20 cellular contexts compared by ENCODE assay signal in genomic region chr18:39519741-39520140, GRCh38.
DNase-seq lines count a peak whose midpoint lies in the region; ATAC-seq, FAIRE-seq and TF ChIP-seq lines count a peak whose summit lies in the region.
"Had no signal": no experiment of that assay in that cellular context is flagged by ENCODE, and none has a peak within 500 bp of the region (broad histone marks: within the 10 kb centered on the region; RNA-seq: fewer than 3 reads in every experiment).

No MANE protein-coding gene starts in this region.

- H3K4me3 ChIP-seq in HCT116 (replicated peaks in 1 of 2; ENCODE audit: low read depth in 1 of 2, low read length in 2 of 2), result 0 out of 4 replicates have a peak overlapping the region, but pooled peaks of 1 of the 2 experiments have one; percentile 3
- H3K4me3 ChIP-seq in trophoblast cell (ENCODE audit: low read depth, low read length), result no peak overlapping the region
- H3K4me3 ChIP-seq in small intestine (ENCODE audit: low read depth in 1 of 2, low read length in 2 of 2), result no peak overlapping the region
- H3K4me3 ChIP-seq: GM12878, GM23338 had no signal

- H3K27me3 Mint-ChIP-seq in Calu3 (ENCODE audit: unreplicated experiment), result no peaks in the 10 kb centered on the region
- H3K27me3 Mint-ChIP-seq: CD4-positive, alpha-beta memory T cell had no signal

- H3K14ac ChIP-seq in trophoblast cell (ENCODE audit: low read length), result no peak overlapping the region

- H3K23ac ChIP-seq in trophoblast cell (ENCODE audit: low read length), result no peak overlapping the region

- H3K79me2 ChIP-seq in HCT116 (ENCODE audit: insufficient read depth, low read length) (no peaks in the 10 kb centered on the region), trophoblast cell (ENCODE audit: control insufficient read depth, insufficient read depth, low read length, poor library complexity) (no peaks in the 10 kb centered on the region)

- CTCF ChIA-PET in Calu3 (lab: Charles Lee), result no interaction called here
- CTCF ChIA-PET in HCT116 (lab: Charles Lee), result no interaction called here

- H3K27ac ChIP-seq in HCT116 (ENCODE audit: low read depth, low read length) (no peak overlapping the region), trophoblast cell (ENCODE audit: low read depth, low read length) (peak overlapping the region; percentile 70), small intestine (ENCODE audit: low read depth in 1 of 2, low read length in 1 of 2) (no peak overlapping the region)

- TF ChIP-seq CTCF in Calu3 (IDR thresholded peaks at IDR 0.05; ENCODE audit: unreplicated experiment) (no peak), HCT116 (IDR thresholded peaks at IDR 0.05 in 2 of 3, conservative IDR thresholded peaks at IDR 0.05 in 1 of 3; ENCODE audit: borderline replicate concordance in 1 of 3, insufficient read depth in 1 of 3, low read depth in 2 of 3, low read length in 2 of 3) (no peak)

- POLR2A ChIA-PET in HCT116 (lab: Charles Lee), result no interaction called here

- H3K4me2 ChIP-seq in HCT116 (ENCODE audit: low read length), result peak overlapping the region; percentile 34
- peak overlapping the region; percentile 38 for H3K4me2 ChIP-seq in trophoblast cell (ENCODE audit: low read length)
- H3K4me2 ChIP-seq: GM23338 had no signal

- no peaks in the 10 kb centered on the region for H3K36me3 Mint-ChIP-seq in Calu3 (ENCODE audit: insufficient read depth, unreplicated experiment)
- H3K36me3 Mint-ChIP-seq: CD4-positive, alpha-beta memory T cell had no signal

- H3K9ac ChIP-seq in HCT116 (ENCODE audit: low read length) (no peak overlapping the region), trophoblast cell (ENCODE audit: low read length) (no peak overlapping the region)

- TF ChIP-seq POLR2A in HCT116 (IDR thresholded peaks at IDR 0.05; ENCODE audit: borderline replicate concordance, extremely low read depth, insufficient read depth, insufficient read length), result no peak

- H4K91ac ChIP-seq in trophoblast cell (ENCODE audit: low read depth, low read length), result no peak overlapping the region

- no peak for TF ChIP-seq RAD21 in HCT116 (IDR thresholded peaks at IDR 0.05; ENCODE audit: low read depth)

- no peak for FAIRE-seq in small intestine (lab: Jason Lieb, UNC)
- FAIRE-seq: D721Med, GM12878 had no signal

- no peak overlapping the region for H3K4ac ChIP-seq in trophoblast cell (ENCODE audit: low read depth, low read length)

- H3K27me3 ChIP-seq in HCT116 (ENCODE audit: insufficient read depth, low read length), result no peaks in the 10 kb centered on the region
- H3K27me3 ChIP-seq in trophoblast cell (ENCODE audit: insufficient read depth, low read length), result no peaks in the 10 kb centered on the region
- H3K27me3 ChIP-seq in small intestine (ENCODE audit: control insufficient read depth in 2 of 2, insufficient read depth in 2 of 2, low read length in 2 of 2), result no peaks in the 10 kb centered on the region

- H3K4me1 ChIP-seq in HCT116 (ENCODE audit: control insufficient read depth in 1 of 2, insufficient read depth in 2 of 2, low read length in 2 of 2) (peaks cover 18 to 51% of the 10 kb centered on the region in 2 experiments), trophoblast cell (ENCODE audit: control insufficient read depth in 1 of 2, insufficient read depth in 2 of 2, low read length in 2 of 2) (peaks cover 1 to 9% of the 10 kb centered on the region in 2 experiments), small intestine (ENCODE audit: control insufficient read depth in 2 of 2, insufficient read depth in 1 of 2, low read depth in 1 of 2, low read length in 1 of 2) (no peaks in the 10 kb centered on the region)

- H3K9me3 Mint-ChIP-seq in Calu3 (ENCODE audit: low read depth, unreplicated experiment), result no peaks in the 10 kb centered on the region
- H3K9me3 Mint-ChIP-seq: GM23338, H9, HFFc6 had no signal

- BruUV-seq in Calu3 (replicated peaks; lab: Mats Ljungman, UMichigan), result no TSS peak
- no TSS peak for BruUV-seq in HCT116 (replicated peaks; lab: Mats Ljungman, UMichigan)

- H2BK5ac ChIP-seq in trophoblast cell (ENCODE audit: low read depth, low read length, poor library complexity), result no peak overlapping the region

- DNase-seq in Calu3 (no peak), HCT116 (ENCODE audit: low read depth, low spot score) (no peak), SW480 (ENCODE audit: low spot score) (peak; percentile 11), trophoblast cell (peak; percentile 10 to 66), small intestine (no peak), NCI-H1048 (lab: John Stamatoyannopoulos, UW) (no peak)
- DNase-seq: C1 segment of cervical spinal cord; Caco-2; CD4-positive, alpha-beta memory T cell; DMS 273 treated with DMSO at 0.1 percent for 48 hours; DMS79; EL; GDM1; H9; HFFc6 had no signal

- RAD21 ChIA-PET in HCT116 (lab: Charles Lee; ENCODE audit: low non-redundant PET in 1 of 2, low total read pairs in 2 of 2, uncharacterized antibody in 2 of 2, unreplicated experiment in 2 of 2), result no interaction called here

- peak overlapping the region; percentile 35 for H3K27ac Mint-ChIP-seq in Calu3 (ENCODE audit: unreplicated experiment)
- H3K27ac Mint-ChIP-seq: CD4-positive, alpha-beta memory T cell; GM23338; HFFc6 had no signal

- no peak overlapping the region for H2BK12ac ChIP-seq in trophoblast cell (ENCODE audit: low read length)

- no peak overlapping the region for H3K18ac ChIP-seq in trophoblast cell (ENCODE audit: low read length)

- no peaks in the 10 kb centered on the region for H3K9me2 ChIP-seq in HCT116 (ENCODE audit: insufficient read depth)

- peak overlapping the region; percentile 3 for H3K4me3 Mint-ChIP-seq in Calu3 (ENCODE audit: low read depth, unreplicated experiment)
- H3K4me3 Mint-ChIP-seq: CD4-positive, alpha-beta memory T cell; GM23338; H9; HFFc6 had no signal

- no peak overlapping the region for H2AK5ac ChIP-seq in trophoblast cell (ENCODE audit: low read length)

- H3K79me1 ChIP-seq in trophoblast cell (ENCODE audit: low read length), result no peaks in the 10 kb centered on the region

- H3K36me3 ChIP-seq in HCT116 (ENCODE audit: control insufficient read depth in 1 of 2, insufficient read depth in 2 of 2, low read length in 2 of 2) (no peaks in the 10 kb centered on the region), trophoblast cell (ENCODE audit: control insufficient read depth in 1 of 2, insufficient read depth in 2 of 2, low read length in 2 of 2) (no peaks in the 10 kb centered on the region), small intestine (ENCODE audit: control insufficient read depth in 2 of 2, insufficient read depth in 2 of 2, low read length in 2 of 2) (no peaks in the 10 kb centered on the region)

- H3K4me1 Mint-ChIP-seq in Calu3 (ENCODE audit: low read depth, unreplicated experiment), result peaks cover 52% of the 10 kb centered on the region
- H3K4me1 Mint-ChIP-seq: CD4-positive, alpha-beta memory T cell had no signal

- H3K9me3 ChIP-seq in HCT116 (ENCODE audit: control insufficient read depth in 1 of 2, insufficient read depth in 1 of 2, low read depth in 1 of 2, low read length in 2 of 2), result no peaks in the 10 kb centered on the region
- no peaks in the 10 kb centered on the region for H3K9me3 ChIP-seq in trophoblast cell (ENCODE audit: insufficient read depth, low read depth, low read length)
- H3K9me3 ChIP-seq in small intestine (ENCODE audit: control insufficient read depth, low read depth), result no peaks in the 10 kb centered on the region
- H3K9me3 ChIP-seq: Caco-2 had no signal

- no peaks in the 10 kb centered on the region for H4K20me1 ChIP-seq in HCT116 (ENCODE audit: insufficient read depth)

- intact Hi-C loops in Calu3 (cut with micrococcal nuclease; ENCODE audit: unreplicated experiment) (loop anchor here (5.0 kb wide), 1 partner anchor 62 kb away; no protein-coding TSS in a partner anchor), HCT116 (cut with micrococcal nuclease) (no loop called here)

- WGBS in trophoblast cell (ENCODE audit: extremely low coverage, insufficient coverage, insufficient read length), result no CpG with 5 or more reads among the region's 2 CpGs
- WGBS in small intestine, 3 donors, result 75 to 90% (median 86%) methylated on average over 2 of the region's 2 CpGs

- H2BK120ac ChIP-seq in trophoblast cell (ENCODE audit: insufficient read depth, low read length, poor library complexity), result no peak overlapping the region

- H4K12ac ChIP-seq in trophoblast cell (ENCODE audit: low read depth, low read length), result no peak overlapping the region

- ATAC-seq in HCT116 (peak; percentile 52; the same call in 1 of the 2 replicates), HG03039 (IDR thresholded peaks at IDR 0.05; ENCODE audit: unreplicated experiment) (no peak), HG03457 (IDR thresholded peaks at IDR 0.05; ENCODE audit: unreplicated experiment) (no peak)
- ATAC-seq: GM12878, GM23338 had no signal

- no peak overlapping the region for H4K8ac ChIP-seq in trophoblast cell (ENCODE audit: low read depth, low read length)

- H2AFZ ChIP-seq in HCT116 (ENCODE audit: low read depth, low read length, poor library complexity, severe bottlenecking) (no peak overlapping the region), trophoblast cell (ENCODE audit: insufficient read depth, low read length, poor library complexity) (no peak overlapping the region)
- H2AFZ ChIP-seq: GM23338 had no signal

TF ChIP-seq in HCT116, 20 proteins besides CTCF, POLR2A, EP300 and RAD21 (continues in another document):
- TF ChIP-seq EZH2 (IDR thresholded peaks at IDR 0.05) (no peak), FOSL1 (IDR thresholded peaks at IDR 0.05; ENCODE audit: low read depth) (no peak), CBX3 (IDR thresholded peaks at IDR 0.05; ENCODE audit: low read depth) (no peak), ELF1 (IDR thresholded peaks at IDR 0.05; ENCODE audit: borderline replicate concordance, low read depth) (no peak)

Comparison
In these comparisons a context has a peak if more than half of its experiments do, and no peak if none do; other contexts are left out.
1. DNase-seq: peak in SW480 (single experiment) and trophoblast cell (2 of 2); none in Calu3 (single experiment), HCT116 (single experiment), small intestine (single experiment) and NCI-H1048 (single experiment).